In the genomic region with DNA sequence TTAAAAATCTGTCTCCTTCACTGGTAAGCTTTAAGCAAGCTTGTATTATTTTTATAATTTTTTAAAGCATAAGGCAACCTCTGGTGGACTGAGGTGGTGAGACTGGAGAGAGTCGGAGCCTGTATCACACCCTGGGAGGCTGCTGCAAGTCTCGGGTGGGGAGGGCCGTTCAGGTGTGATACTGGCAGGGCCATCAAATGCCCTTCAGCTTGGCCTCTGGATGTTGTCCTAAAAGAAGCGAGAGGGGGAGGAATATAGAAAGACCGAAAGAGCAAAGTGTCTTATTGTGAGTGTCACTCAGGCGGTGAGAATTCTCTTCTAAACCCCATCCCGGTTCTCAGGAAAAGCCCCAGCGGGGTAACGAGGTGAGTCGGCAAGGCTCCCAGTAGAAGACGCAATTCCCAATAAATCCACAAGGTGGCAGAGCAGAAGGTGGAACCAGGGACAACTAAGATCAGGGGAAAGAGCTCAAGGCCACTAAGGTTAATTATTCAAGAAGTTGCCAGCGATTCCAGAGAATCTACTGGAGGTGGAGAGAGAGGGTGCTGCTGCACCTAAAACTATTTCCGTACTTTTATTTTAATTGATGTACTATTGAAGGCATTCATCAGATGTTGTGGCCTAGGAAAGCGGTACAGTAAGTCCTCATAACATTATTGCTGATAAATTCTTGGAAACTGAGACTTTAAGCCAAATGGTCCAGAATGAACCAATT, we compare ENCODE assay signal across 1 cellular context.
TF ChIP-seq lines count a peak whose summit lies in the region.

No MANE protein-coding gene starts in this region.

TF ChIP-seq in HepG2, 621 proteins besides CTCF, POLR2A, EP300 and RAD21 (continued from another document and continues in another):
- TF ChIP-seq, protein P1, sequence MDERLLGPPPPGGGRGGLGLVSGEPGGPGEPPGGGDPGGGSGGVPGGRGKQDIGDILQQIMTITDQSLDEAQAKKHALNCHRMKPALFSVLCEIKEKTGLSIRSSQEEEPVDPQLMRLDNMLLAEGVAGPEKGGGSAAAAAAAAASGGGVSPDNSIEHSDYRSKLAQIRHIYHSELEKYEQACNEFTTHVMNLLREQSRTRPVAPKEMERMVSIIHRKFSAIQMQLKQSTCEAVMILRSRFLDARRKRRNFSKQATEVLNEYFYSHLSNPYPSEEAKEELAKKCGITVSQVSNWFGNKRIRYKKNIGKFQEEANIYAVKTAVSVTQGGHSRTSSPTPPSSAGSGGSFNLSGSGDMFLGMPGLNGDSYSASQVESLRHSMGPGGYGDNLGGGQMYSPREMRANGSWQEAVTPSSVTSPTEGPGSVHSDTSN (CRISPR knock-in tag; IDR thresholded peaks at IDR 0.05) = no peak
- TF ChIP-seq HNRNPK (IDR thresholded peaks at IDR 0.05; ENCODE audit: low read depth, low read length, poor library complexity, severe bottlenecking) (no peak), KDM6A (CRISPR knock-in tag; IDR thresholded peaks at IDR 0.05; ENCODE audit: low read depth) (no peak), SMAD1 (CRISPR knock-in tag; IDR thresholded peaks at IDR 0.05; ENCODE audit: borderline replicate concordance, low read depth) (no peak), GATA4 (IDR thresholded peaks at IDR 0.05; ENCODE audit: borderline replicate concordance, low read depth) (no peak), SYNCRIP (IDR thresholded peaks at IDR 0.05; ENCODE audit: insufficient read depth, low read depth, low read length) (no peak), FOXA3 (CRISPR knock-in tag; IDR thresholded peaks at IDR 0.05) (peak; percentile 40; the same call in 1 of the 2 replicates), SP1 (IDR thresholded peaks at IDR 0.05) (no peak), SP1 (CRISPR knock-in tag; IDR thresholded peaks at IDR 0.05) (no peak), HMG20B (CRISPR knock-in tag; conservative IDR thresholded peaks at IDR 0.05) (no peak; the same call in 1 of the 2 replicates), ZNF33B (CRISPR knock-in tag; IDR thresholded peaks at IDR 0.05) (no peak), SP4 (CRISPR knock-in tag; IDR thresholded peaks at IDR 0.05) (no peak), ELF3 (CRISPR knock-in tag; IDR thresholded peaks at IDR 0.05) (peak; percentile 66; the same call in 1 of the 2 replicates), ELF4 (CRISPR knock-in tag; IDR thresholded peaks at IDR 0.05; ENCODE audit: borderline replicate concordance) (peak; percentile 65; the same call in 1 of the 2 replicates), ZNF230 (CRISPR knock-in tag; IDR thresholded peaks at IDR 0.05) (no peak), TAF1 (CRISPR knock-in tag; IDR thresholded peaks at IDR 0.05) (no peak), FOXK1 (CRISPR knock-in tag; IDR thresholded peaks at IDR 0.05; ENCODE audit: borderline replicate concordance, low read depth) (no peak), ZNF12 (CRISPR knock-in tag; IDR thresholded peaks at IDR 0.05) (peak; percentile 51; the same call in 1 of the 2 replicates), ZNF792 (CRISPR knock-in tag; IDR thresholded peaks at IDR 0.05) (peak; percentile 59; the same call in 1 of the 2 replicates), ZSCAN31 (CRISPR knock-in tag; IDR thresholded peaks at IDR 0.05; ENCODE audit: low read depth) (0 out of 2 replicates have a peak, but pooled peaks have one; percentile 25), PHF8 (CRISPR knock-in tag; IDR thresholded peaks at IDR 0.05) (0 out of 2 replicates have a peak, but pooled peaks have one; percentile 17), ZNF331 (CRISPR knock-in tag; IDR thresholded peaks at IDR 0.05) (peak; percentile 80), ZBTB3 (CRISPR knock-in tag; IDR thresholded peaks at IDR 0.05; ENCODE audit: borderline replicate concordance, low read depth) (no peak), REL (CRISPR knock-in tag; conservative IDR thresholded peaks at IDR 0.05) (no peak), JARID2 (CRISPR knock-in tag; IDR thresholded peaks at IDR 0.05; ENCODE audit: insufficient replicate concordance) (no peak), ZFP36L1 (CRISPR knock-in tag; IDR thresholded peaks at IDR 0.05) (no peak), ZBTB7A (CRISPR knock-in tag; IDR thresholded peaks at IDR 0.05) (no peak), RFXANK (CRISPR knock-in tag; IDR thresholded peaks at IDR 0.05) (no peak), GABPB1 (CRISPR knock-in tag; IDR thresholded peaks at IDR 0.05) (no peak), MED1 (CRISPR knock-in tag; IDR thresholded peaks at IDR 0.05) (peak; percentile 65), DPF2 (CRISPR knock-in tag; IDR thresholded peaks at IDR 0.05; ENCODE audit: borderline replicate concordance, low read depth) (no peak), KAT7 (CRISPR knock-in tag; IDR thresholded peaks at IDR 0.05; ENCODE audit: borderline replicate concordance) (no peak), HCFC1 (IDR thresholded peaks at IDR 0.05; ENCODE audit: low read depth, low read length) (no peak), ZBTB38 (CRISPR knock-in tag; IDR thresholded peaks at IDR 0.05) (no peak), TSC22D2 (CRISPR knock-in tag; IDR thresholded peaks at IDR 0.05; ENCODE audit: borderline replicate concordance) (no peak)
- TF ChIP-seq, protein P2, sequence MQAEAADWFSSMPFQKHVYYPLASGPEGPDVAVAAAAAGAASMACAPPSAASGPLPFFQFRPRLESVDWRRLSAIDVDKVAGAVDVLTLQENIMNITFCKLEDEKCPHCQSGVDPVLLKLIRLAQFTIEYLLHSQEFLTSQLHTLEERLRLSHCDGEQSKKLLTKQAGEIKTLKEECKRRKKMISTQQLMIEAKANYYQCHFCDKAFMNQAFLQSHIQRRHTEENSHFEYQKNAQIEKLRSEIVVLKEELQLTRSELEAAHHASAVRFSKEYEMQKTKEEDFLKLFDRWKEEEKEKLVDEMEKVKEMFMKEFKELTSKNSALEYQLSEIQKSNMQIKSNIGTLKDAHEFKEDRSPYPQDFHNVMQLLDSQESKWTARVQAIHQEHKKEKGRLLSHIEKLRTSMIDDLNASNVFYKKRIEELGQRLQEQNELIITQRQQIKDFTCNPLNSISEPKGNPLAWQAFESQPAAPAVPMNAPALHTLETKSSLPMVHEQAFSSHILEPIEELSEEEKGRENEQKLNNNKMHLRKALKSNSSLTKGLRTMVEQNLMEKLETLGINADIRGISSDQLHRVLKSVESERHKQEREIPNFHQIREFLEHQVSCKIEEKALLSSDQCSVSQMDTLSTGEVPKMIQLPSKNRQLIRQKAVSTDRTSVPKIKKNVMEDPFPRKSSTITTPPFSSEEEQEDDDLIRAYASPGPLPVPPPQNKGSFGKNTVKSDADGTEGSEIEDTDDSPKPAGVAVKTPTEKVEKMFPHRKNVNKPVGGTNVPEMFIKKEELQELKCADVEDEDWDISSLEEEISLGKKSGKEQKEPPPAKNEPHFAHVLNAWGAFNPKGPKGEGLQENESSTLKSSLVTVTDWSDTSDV (CRISPR knock-in tag; IDR thresholded peaks at IDR 0.05) = no peak
- TF ChIP-seq, protein P3, sequence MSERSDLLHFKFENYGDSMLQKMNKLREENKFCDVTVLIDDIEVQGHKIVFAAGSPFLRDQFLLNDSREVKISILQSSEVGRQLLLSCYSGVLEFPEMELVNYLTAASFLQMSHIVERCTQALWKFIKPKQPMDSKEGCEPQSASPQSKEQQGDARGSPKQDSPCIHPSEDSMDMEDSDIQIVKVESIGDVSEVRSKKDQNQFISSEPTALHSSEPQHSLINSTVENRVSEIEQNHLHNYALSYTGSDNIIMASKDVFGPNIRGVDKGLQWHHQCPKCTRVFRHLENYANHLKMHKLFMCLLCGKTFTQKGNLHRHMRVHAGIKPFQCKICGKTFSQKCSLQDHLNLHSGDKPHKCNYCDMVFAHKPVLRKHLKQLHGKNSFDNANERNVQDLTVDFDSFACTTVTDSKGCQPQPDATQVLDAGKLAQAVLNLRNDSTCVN (CRISPR knock-in tag; IDR thresholded peaks at IDR 0.05; ENCODE audit: borderline replicate concordance) = peak; percentile 68; the same call in 1 of the 2 replicates
- TF ChIP-seq, protein P4, sequence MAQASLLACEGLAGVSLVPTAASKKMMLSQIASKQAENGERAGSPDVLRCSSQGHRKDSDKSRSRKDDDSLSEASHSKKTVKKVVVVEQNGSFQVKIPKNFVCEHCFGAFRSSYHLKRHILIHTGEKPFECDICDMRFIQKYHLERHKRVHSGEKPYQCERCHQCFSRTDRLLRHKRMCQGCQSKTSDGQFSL (CRISPR knock-in tag; IDR thresholded peaks at IDR 0.05) = no peak
- TF ChIP-seq, protein P5, sequence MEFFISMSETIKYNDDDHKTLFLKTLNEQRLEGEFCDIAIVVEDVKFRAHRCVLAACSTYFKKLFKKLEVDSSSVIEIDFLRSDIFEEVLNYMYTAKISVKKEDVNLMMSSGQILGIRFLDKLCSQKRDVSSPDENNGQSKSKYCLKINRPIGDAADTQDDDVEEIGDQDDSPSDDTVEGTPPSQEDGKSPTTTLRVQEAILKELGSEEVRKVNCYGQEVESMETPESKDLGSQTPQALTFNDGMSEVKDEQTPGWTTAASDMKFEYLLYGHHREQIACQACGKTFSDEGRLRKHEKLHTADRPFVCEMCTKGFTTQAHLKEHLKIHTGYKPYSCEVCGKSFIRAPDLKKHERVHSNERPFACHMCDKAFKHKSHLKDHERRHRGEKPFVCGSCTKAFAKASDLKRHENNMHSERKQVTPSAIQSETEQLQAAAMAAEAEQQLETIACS (CRISPR knock-in tag; IDR thresholded peaks at IDR 0.05) = no peak
- TF ChIP-seq, protein P6, sequence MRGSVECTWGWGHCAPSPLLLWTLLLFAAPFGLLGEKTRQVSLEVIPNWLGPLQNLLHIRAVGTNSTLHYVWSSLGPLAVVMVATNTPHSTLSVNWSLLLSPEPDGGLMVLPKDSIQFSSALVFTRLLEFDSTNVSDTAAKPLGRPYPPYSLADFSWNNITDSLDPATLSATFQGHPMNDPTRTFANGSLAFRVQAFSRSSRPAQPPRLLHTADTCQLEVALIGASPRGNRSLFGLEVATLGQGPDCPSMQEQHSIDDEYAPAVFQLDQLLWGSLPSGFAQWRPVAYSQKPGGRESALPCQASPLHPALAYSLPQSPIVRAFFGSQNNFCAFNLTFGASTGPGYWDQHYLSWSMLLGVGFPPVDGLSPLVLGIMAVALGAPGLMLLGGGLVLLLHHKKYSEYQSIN (CRISPR knock-in tag; IDR thresholded peaks at IDR 0.05; ENCODE audit: borderline replicate concordance) = no peak
- TF ChIP-seq, protein P7, sequence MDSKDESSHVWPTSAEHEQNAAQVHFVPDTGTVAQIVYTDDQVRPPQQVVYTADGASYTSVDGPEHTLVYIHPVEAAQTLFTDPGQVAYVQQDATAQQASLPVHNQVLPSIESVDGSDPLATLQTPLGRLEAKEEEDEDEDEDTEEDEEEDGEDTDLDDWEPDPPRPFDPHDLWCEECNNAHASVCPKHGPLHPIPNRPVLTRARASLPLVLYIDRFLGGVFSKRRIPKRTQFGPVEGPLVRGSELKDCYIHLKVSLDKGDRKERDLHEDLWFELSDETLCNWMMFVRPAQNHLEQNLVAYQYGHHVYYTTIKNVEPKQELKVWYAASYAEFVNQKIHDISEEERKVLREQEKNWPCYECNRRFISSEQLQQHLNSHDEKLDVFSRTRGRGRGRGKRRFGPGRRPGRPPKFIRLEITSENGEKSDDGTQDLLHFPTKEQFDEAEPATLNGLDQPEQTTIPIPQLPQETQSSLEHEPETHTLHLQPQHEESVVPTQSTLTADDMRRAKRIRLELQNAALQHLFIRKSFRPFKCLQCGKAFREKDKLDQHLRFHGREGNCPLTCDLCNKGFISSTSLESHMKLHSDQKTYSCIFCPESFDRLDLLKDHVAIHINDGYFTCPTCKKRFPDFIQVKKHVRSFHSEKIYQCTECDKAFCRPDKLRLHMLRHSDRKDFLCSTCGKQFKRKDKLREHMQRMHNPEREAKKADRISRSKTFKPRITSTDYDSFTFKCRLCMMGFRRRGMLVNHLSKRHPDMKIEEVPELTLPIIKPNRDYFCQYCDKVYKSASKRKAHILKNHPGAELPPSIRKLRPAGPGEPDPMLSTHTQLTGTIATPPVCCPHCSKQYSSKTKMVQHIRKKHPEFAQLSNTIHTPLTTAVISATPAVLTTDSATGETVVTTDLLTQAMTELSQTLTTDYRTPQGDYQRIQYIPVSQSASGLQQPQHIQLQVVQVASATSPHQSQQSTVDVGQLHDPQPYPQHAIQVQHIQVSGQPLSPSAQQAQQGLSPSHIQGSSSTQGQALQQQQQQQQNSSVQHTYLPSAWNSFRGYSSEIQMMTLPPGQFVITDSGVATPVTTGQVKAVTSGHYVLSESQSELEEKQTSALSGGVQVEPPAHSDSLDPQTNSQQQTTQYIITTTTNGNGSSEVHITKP (CRISPR knock-in tag; IDR thresholded peaks at IDR 0.05; ENCODE audit: low read depth) = no peak
- TF ChIP-seq, protein P8, sequence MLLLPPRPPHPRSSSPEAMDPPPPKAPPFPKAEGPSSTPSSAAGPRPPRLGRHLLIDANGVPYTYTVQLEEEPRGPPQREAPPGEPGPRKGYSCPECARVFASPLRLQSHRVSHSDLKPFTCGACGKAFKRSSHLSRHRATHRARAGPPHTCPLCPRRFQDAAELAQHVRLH (CRISPR knock-in tag; IDR thresholded peaks at IDR 0.05; ENCODE audit: borderline replicate concordance, low read depth) = 0 out of 2 replicates have a peak, but pooled peaks have one; percentile 52
- TF ChIP-seq, protein P9, sequence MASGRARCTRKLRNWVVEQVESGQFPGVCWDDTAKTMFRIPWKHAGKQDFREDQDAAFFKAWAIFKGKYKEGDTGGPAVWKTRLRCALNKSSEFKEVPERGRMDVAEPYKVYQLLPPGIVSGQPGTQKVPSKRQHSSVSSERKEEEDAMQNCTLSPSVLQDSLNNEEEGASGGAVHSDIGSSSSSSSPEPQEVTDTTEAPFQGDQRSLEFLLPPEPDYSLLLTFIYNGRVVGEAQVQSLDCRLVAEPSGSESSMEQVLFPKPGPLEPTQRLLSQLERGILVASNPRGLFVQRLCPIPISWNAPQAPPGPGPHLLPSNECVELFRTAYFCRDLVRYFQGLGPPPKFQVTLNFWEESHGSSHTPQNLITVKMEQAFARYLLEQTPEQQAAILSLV (CRISPR knock-in tag; IDR thresholded peaks at IDR 0.05; ENCODE audit: borderline replicate concordance) = no peak
- TF ChIP-seq, protein P10, sequence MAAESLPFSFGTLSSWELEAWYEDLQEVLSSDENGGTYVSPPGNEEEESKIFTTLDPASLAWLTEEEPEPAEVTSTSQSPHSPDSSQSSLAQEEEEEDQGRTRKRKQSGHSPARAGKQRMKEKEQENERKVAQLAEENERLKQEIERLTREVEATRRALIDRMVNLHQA (CRISPR knock-in tag; IDR thresholded peaks at IDR 0.05) = no peak
- TF ChIP-seq, protein P11, sequence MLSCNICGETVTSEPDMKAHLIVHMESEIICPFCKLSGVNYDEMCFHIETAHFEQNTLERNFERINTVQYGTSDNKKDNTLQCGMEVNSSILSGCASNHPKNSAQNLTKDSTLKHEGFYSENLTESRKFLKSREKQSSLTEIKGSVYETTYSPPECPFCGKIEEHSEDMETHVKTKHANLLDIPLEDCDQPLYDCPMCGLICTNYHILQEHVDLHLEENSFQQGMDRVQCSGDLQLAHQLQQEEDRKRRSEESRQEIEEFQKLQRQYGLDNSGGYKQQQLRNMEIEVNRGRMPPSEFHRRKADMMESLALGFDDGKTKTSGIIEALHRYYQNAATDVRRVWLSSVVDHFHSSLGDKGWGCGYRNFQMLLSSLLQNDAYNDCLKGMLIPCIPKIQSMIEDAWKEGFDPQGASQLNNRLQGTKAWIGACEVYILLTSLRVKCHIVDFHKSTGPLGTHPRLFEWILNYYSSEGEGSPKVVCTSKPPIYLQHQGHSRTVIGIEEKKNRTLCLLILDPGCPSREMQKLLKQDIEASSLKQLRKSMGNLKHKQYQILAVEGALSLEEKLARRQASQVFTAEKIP (CRISPR knock-in tag; IDR thresholded peaks at IDR 0.05; ENCODE audit: borderline replicate concordance) = no peak
- TF ChIP-seq, protein P12, sequence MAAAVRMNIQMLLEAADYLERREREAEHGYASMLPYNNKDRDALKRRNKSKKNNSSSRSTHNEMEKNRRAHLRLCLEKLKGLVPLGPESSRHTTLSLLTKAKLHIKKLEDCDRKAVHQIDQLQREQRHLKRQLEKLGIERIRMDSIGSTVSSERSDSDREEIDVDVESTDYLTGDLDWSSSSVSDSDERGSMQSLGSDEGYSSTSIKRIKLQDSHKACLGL (CRISPR knock-in tag; IDR thresholded peaks at IDR 0.05) = no peak
